ENCODE assay signal across 27 cellular contexts in genomic region chr19:29922972-29923371, GRCh38.
"Had no signal": no experiment of that assay in that cellular context is flagged by ENCODE, and none has a peak within 500 bp of the region (broad histone marks: within the 10 kb centered on the region; RNA-seq: fewer than 3 reads in every experiment).

No MANE protein-coding gene starts in this region.

- H3K4me3 ChIP-seq: neural progenitor cell, pancreas, prostate gland, skin epidermis, smooth muscle cell, spleen, suprapubic skin, testis, tibial artery, transverse colon, upper lobe of left lung, vagina had no signal

- H2AFZ ChIP-seq: neural progenitor cell had no signal

- DNase-seq: naive thymus-derived CD4-positive, alpha-beta T cell; natural killer cell; nucleus accumbens; pancreas; retina; right cardiac atrium; spleen; stimulated activated CD4-positive, alpha-beta T cell treated with anti-CD3 and anti-CD28 coated beads, Interleukin-12 subunit alpha, Interleukin-12 subunit beta, amount 100 ng/mL, for 4 hours; stimulated activated CD4-positive, alpha-beta T cell treated with anti-CD3 and anti-CD28 coated beads, Interleukin-1b, Interleukin-23, amount 100 ng/mL, for 48 hours; stimulated activated CD4-positive, alpha-beta T cell treated with anti-CD3 and anti-CD28 coated beads, Interleukin-4, amount 100 ng/mL, for 1 hour; stimulated activated CD4-positive, alpha-beta T cell treated with anti-CD3 and anti-CD28 coated beads, Interleukin-4, amount 100 ng/mL, for 4 hours; stimulated activated CD8-positive, alpha-beta memory T cell treated with anti-CD3 and anti-CD28 coated beads, Interleukin-4, amount 100 ng/mL, for 48 hours; stimulated activated naive CD4-positive, alpha-beta T cell; stimulated activated naive CD8-positive, alpha-beta T cell treated with anti-CD3 and anti-CD28 coated beads, Interleukin-15, amount 100 ng/mL, for 72 hours; stimulated activated naive CD8-positive, alpha-beta T cell treated with anti-CD3 and anti-CD28 coated beads, Interleukin-15, Interleukin-2, amounts not matched to agents 100 U/mL and 50 U/mL, for 24 hours; substantia nigra; testis; tibial artery; transverse colon; upper lobe of left lung had no signal

- H3K27me3 ChIP-seq: neural progenitor cell, neutrophil, pancreas, spleen, testis, transverse colon, upper lobe of left lung, vagina had no signal

- H3K4me1 ChIP-seq: pancreas, prostate gland, spleen, suprapubic skin, testis, tibial artery, transverse colon, upper lobe of left lung, vagina had no signal

- H3K9me3 ChIP-seq: neutrophil, pancreas, prostate gland, spleen, suprapubic skin, testis, tibial artery, transverse colon, upper lobe of left lung, vagina had no signal

- H3K4me2 ChIP-seq: neural progenitor cell, smooth muscle cell had no signal

- H3K9ac ChIP-seq: neural progenitor cell had no signal

- H3K27ac ChIP-seq: neural progenitor cell, neutrophil, pancreas, prostate gland, skin epidermis, spleen, suprapubic skin, testis, tibial artery, transverse colon, upper lobe of left lung, vagina had no signal

- H3K36me3 ChIP-seq: neural progenitor cell, neutrophil, pancreas, prostate gland, spleen, suprapubic skin, tibial artery, transverse colon, upper lobe of left lung, vagina had no signal
